12 cellular contexts compared by ENCODE assay signal in the genomic region with DNA sequence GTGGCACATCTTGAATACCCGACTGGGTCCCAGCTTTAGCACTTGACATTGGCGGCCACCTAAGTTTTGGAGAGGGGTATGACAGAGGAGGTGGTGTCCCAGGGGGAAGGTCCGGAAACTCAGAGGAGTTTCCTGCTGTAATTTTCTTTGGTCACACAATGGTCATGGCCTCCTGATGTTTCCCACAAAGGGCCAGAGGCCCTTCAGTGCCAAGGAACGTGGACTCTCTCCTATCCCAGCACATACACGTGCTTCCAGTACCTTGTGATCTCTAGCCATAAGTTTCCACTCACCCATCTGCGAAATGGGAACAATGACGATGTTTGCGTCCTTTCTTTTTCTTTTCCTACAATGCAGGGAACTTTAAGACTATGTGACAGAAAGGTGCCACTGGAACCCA. TPM values are rescaled to one million over a fixed set of nuclear protein-coding genes. Genes with fewer than 3 reads are reported as not detected.
DNase-seq lines count a peak whose midpoint lies in the region; ATAC-seq, FAIRE-seq and TF ChIP-seq lines count a peak whose summit lies in the region.
"Had no signal": no experiment of that assay in that cellular context is flagged by ENCODE, and none has a peak within 500 bp of the region (broad histone marks: within the 10 kb centered on the region; RNA-seq: fewer than 3 reads in every experiment).

No MANE protein-coding gene starts in this region.

- H3K9me3 Mint-ChIP-seq in CD4-positive, CD25-positive, alpha-beta regulatory T cell = no peaks in the 10 kb centered on the region

- no peak overlapping the region for H3K23ac ChIP-seq in H1 (ENCODE audit: insufficient read length)

- no peaks in the 10 kb centered on the region for H3K79me2 ChIP-seq in H1 (ENCODE audit: control insufficient read depth in 1 of 2, insufficient read depth in 2 of 2, low read length in 2 of 2)
- H3K79me2 ChIP-seq in parathyroid adenoma = peaks cover 4% of the 10 kb centered on the region
- H3K79me2 ChIP-seq in OCI-LY7 (ENCODE audit: insufficient read depth, low read depth, low read length) = no peaks in the 10 kb centered on the region

- no peaks in the 10 kb centered on the region for H3K23me2 ChIP-seq in H1 (ENCODE audit: low read depth, low read length)

- no peak for FAIRE-seq in H1 (lab: Jason Lieb, UNC)

- no peak overlapping the region for H4K91ac ChIP-seq in H1 (replicated peaks; ENCODE audit: insufficient read length, low read length)

- no peaks in the 10 kb centered on the region for H3K9me2 ChIP-seq in OCI-LY7 (ENCODE audit: insufficient read depth, low read length)

- H3K27ac ChIP-seq in CD4-positive, CD25-positive, alpha-beta regulatory T cell (ENCODE audit: insufficient read depth, low read length, poor library complexity, severe bottlenecking) = peak overlapping the region; percentile 95
- H3K27ac ChIP-seq in Peyer's patch (peak overlapping the region in 3 of 4 donors; percentile 33 to 73 (median 67)), H1 (ENCODE audit: low read depth, low read length) (no peak overlapping the region), parathyroid adenoma (peak overlapping the region; percentile 4), OCI-LY7 (ENCODE audit: low read depth, low read length, poor library complexity, severe bottlenecking) (no peak overlapping the region)

- H4K20me1 ChIP-seq in H1 (replicated peaks in 1 of 2; ENCODE audit: control insufficient read depth in 1 of 2, insufficient read depth in 2 of 2, low read length in 2 of 2) (peaks cover 0 to 6% of the 10 kb centered on the region in 2 experiments), OCI-LY7 (ENCODE audit: insufficient read depth, low read length) (no peaks in the 10 kb centered on the region)

- peaks cover 15 to 85% (median 64%) of the 10 kb centered on the region in 4 donors for H3K4me1 Mint-ChIP-seq in CD4-positive, CD25-positive, alpha-beta regulatory T cell

- H4K5ac ChIP-seq in H1 (ENCODE audit: insufficient read length, low read depth, low read length) = no peak overlapping the region

- 90% methylated on average over 8 of the region's 8 CpGs; no CpG with 5 or more reads in 1 of the 2 experiments for WGBS in H1 (ENCODE audit: extremely low coverage in 1 of 2, insufficient coverage in 1 of 2, insufficient read length in 1 of 2, insufficient replicate concordance in 2 of 2, low coverage in 1 of 2, low lambda C conversion rate in 2 of 2, missing lambda C conversion rate in 1 of 2), 2 experiments

- H3K14ac ChIP-seq in H1 (ENCODE audit: insufficient read length) = no peak overlapping the region

- BruUV-seq in OCI-LY7 (replicated peaks; lab: Mats Ljungman, UMichigan) = no TSS peak

- H3K4me2 ChIP-seq in H1 (ENCODE audit: insufficient read depth in 1 of 2, low read depth in 2 of 2, low read length in 2 of 2) (no peak overlapping the region; a peak in 1 of 4 replicates), parathyroid adenoma (ENCODE audit: low read length) (no peak overlapping the region), OCI-LY7 (ENCODE audit: low read length) (no peak overlapping the region)

- no peak for TF ChIP-seq RAD21 in H1 (IDR thresholded peaks at IDR 0.05 in 1 of 2, conservative IDR thresholded peaks at IDR 0.05 in 1 of 2; ENCODE audit: low read depth in 2 of 2, low read length in 2 of 2)

- no peak overlapping the region for H3K56ac ChIP-seq in H1 (replicated peaks; ENCODE audit: insufficient read length, low read depth, low read length)

- H3K9ac ChIP-seq in H1 (replicated peaks in 1 of 4; ENCODE audit: extremely low read depth in 1 of 4, low read depth in 3 of 4, low read length in 3 of 4) (no peak overlapping the region), parathyroid adenoma (no peak overlapping the region)

- H2BK120ac ChIP-seq in H1 (replicated peaks; ENCODE audit: low read depth, low read length) = no peak overlapping the region

- no peak overlapping the region for H2BK20ac ChIP-seq in H1 (ENCODE audit: low read length)

- H4K8ac ChIP-seq in H1 (ENCODE audit: extremely low read depth, insufficient read depth, low read length) = no peak overlapping the region

- H3K4me1 ChIP-seq in CD4-positive, CD25-positive, alpha-beta regulatory T cell (ENCODE audit: control insufficient read depth, insufficient read depth, low read length, poor library complexity, severe bottlenecking) = peaks cover 66% of the 10 kb centered on the region
- peaks cover 7 to 50% (median 21%) of the 10 kb centered on the region in 4 donors for H3K4me1 ChIP-seq in Peyer's patch
- peaks cover 9 to 20% (median 14%) of the 10 kb centered on the region in 4 experiments for H3K4me1 ChIP-seq in H1 (replicated peaks in 1 of 4; ENCODE audit: control insufficient read depth in 3 of 4, insufficient read depth in 4 of 4, low read length in 3 of 4)
- peaks cover 4% of the 10 kb centered on the region for H3K4me1 ChIP-seq in parathyroid adenoma
- no peaks in the 10 kb centered on the region for H3K4me1 ChIP-seq in OCI-LY7 (ENCODE audit: insufficient read depth, low read length, poor library complexity, severe bottlenecking)

- no peaks in the 10 kb centered on the region for H3K9me3 ChIP-seq in CD4-positive, CD25-positive, alpha-beta regulatory T cell (ENCODE audit: control insufficient read depth in 2 of 2, low read length in 2 of 2)
- H3K9me3 ChIP-seq in Peyer's patch = no peaks in the 10 kb centered on the region
- H3K9me3 ChIP-seq in H1 (ENCODE audit: insufficient read depth in 2 of 2, low read depth in 1 of 2, low read length in 1 of 2) = no peaks in the 10 kb centered on the region
- H3K9me3 ChIP-seq in parathyroid adenoma (ENCODE audit: control insufficient read depth, low read length) = no peaks in the 10 kb centered on the region
- H3K9me3 ChIP-seq in OCI-LY7 (ENCODE audit: low read length) = no peaks in the 10 kb centered on the region

- H2AFZ ChIP-seq in H1 (ENCODE audit: low read length) = no peak overlapping the region
- no peak overlapping the region for H2AFZ ChIP-seq in parathyroid adenoma
- H2AFZ ChIP-seq in OCI-LY7 (ENCODE audit: low read length) = no peak overlapping the region

- H3K18ac ChIP-seq in H1 (ENCODE audit: extremely low read depth, low read length) = no peak overlapping the region

- no peak overlapping the region for H2BK5ac ChIP-seq in H1 (ENCODE audit: low read depth, low read length)

- TF ChIP-seq EP300 in H1 (IDR thresholded peaks at IDR 0.05; ENCODE audit: borderline replicate concordance in 1 of 2, low read depth in 2 of 2, low read length in 2 of 2) = no peak

- H3K27me3 Mint-ChIP-seq in CD4-positive, CD25-positive, alpha-beta regulatory T cell = no peaks in the 10 kb centered on the region

- H3K4me3 ChIP-seq in CD4-positive, CD25-positive, alpha-beta regulatory T cell (ENCODE audit: low read depth, low read length) = peak overlapping the region; percentile 22
- H3K4me3 ChIP-seq in Peyer's patch (no peak overlapping the region), H1 (ENCODE audit: extremely low read depth in 1 of 4, insufficient read depth in 2 of 4, low read depth in 3 of 4, low read length in 4 of 4) (no peak overlapping the region), parathyroid adenoma (ENCODE audit: low read depth, low read length) (no peak overlapping the region), OCI-LY7 (ENCODE audit: low read depth, low read length, poor library complexity, severe bottlenecking) (no peak overlapping the region)

- no peaks in the 10 kb centered on the region for H3K27me3 ChIP-seq in CD4-positive, CD25-positive, alpha-beta regulatory T cell (ENCODE audit: control insufficient read depth, insufficient read depth, low read length)
- H3K27me3 ChIP-seq in Peyer's patch (no peaks in the 10 kb centered on the region), H1 (replicated peaks in 1 of 4; ENCODE audit: control insufficient read depth in 3 of 4, extremely low read depth in 1 of 4, insufficient read depth in 3 of 4, low read length in 3 of 4) (peaks cover 6 to 50% (median 42%) of the 10 kb centered on the region in 4 experiments), parathyroid adenoma (ENCODE audit: control insufficient read depth, insufficient read depth, low read length) (no peaks in the 10 kb centered on the region)

- intact Hi-C loops in OCI-LY7 (cut with micrococcal nuclease; ENCODE audit: unreplicated experiment) = no loop called here

- H3K79me1 ChIP-seq in H1 (ENCODE audit: low read depth, low read length) = no peaks in the 10 kb centered on the region

- POLR2A ChIA-PET in H1 (lab: Charles Lee; ENCODE audit: partially characterized antibody) (no interaction called here), OCI-LY7 (lab: Charles Lee) (interaction anchor here (0.6 kb wide), 1 partner anchor 10 kb away, joined by 3 read pairs; no protein-coding TSS in a partner anchor)

- no peak overlapping the region for H2BK15ac ChIP-seq in H1 (ENCODE audit: low read length)

- peak overlapping the region in 3 of 4 donors; percentile 20 to 85 (median 83) for H3K4me3 Mint-ChIP-seq in CD4-positive, CD25-positive, alpha-beta regulatory T cell

- H3K36me3 Mint-ChIP-seq in CD4-positive, CD25-positive, alpha-beta regulatory T cell = peaks cover 48% of the 10 kb centered on the region

- H3K4ac ChIP-seq in H1 (replicated peaks; ENCODE audit: insufficient read length, low read depth, low read length) = no peak overlapping the region

- 0 out of 2 replicates have a peak overlapping the region, but pooled peaks have one; percentile 77 for H2AK5ac ChIP-seq in H1 (ENCODE audit: low read depth, low read length)

- peak overlapping the region; percentile 99 for H2BK12ac ChIP-seq in H1 (ENCODE audit: low read depth, low read length)

- no peak for DNase-seq in CD4-positive, CD25-positive, alpha-beta regulatory T cell
- DNase-seq in Peyer's patch (no peak), H1 (ENCODE audit: low read depth in 1 of 2, low spot score in 2 of 2) (no peak), NCI-H1930 (lab: John Stamatoyannopoulos, UW) (no peak), OCI-LY7 (ENCODE audit: low spot score) (no peak)
- DNase-seq in stimulated activated CD4-positive, alpha-beta T cell treated with anti-CD3 and anti-CD28 coated beads, Interleukin-12 subunit alpha, Interleukin-12 subunit beta, amount 100 ng/mL, for 4 hours = no peak
- DNase-seq: activated CD4-positive, CD25-positive, alpha-beta regulatory T cell treated with anti-CD3 and anti-CD28 coated beads, Interleukin-2, amount 50 U/mL, for 72 hours; DMS153; foreskin melanocyte; NCI-H1092 treated with DMSO at 0.1 percent for 48 hours had no signal

- peaks cover 42% of the 10 kb centered on the region for H3K36me3 ChIP-seq in CD4-positive, CD25-positive, alpha-beta regulatory T cell (ENCODE audit: control insufficient read depth, insufficient read depth, low read length)
- H3K36me3 ChIP-seq in Peyer's patch (peaks cover 0 to 13% (median 0%) of the 10 kb centered on the region in 3 donors), H1 (ENCODE audit: control insufficient read depth in 2 of 4, insufficient read depth in 4 of 4, low read length in 3 of 4) (peaks cover 0 to 4% (median 0%) of the 10 kb centered on the region in 4 experiments; a peak in 1 of 8 replicates), parathyroid adenoma (ENCODE audit: control insufficient read depth, insufficient read depth, low read length) (no peaks in the 10 kb centered on the region), OCI-LY7 (ENCODE audit: insufficient read depth, low read length) (no peaks in the 10 kb centered on the region)

- TF ChIP-seq CTCF in Peyer's patch (IDR thresholded peaks at IDR 0.05) (no peak), H1 (IDR thresholded peaks at IDR 0.05; ENCODE audit: control extremely low read depth in 1 of 3, insufficient read depth in 1 of 3, low read depth in 1 of 3, low read length in 3 of 3) (no peak), parathyroid adenoma (IDR thresholded peaks at IDR 0.05) (no peak), OCI-LY7 (conservative IDR thresholded peaks at IDR 0.05; ENCODE audit: low read length) (no peak)

- no peak for ATAC-seq in CD4-positive, CD25-positive, alpha-beta regulatory T cell (ENCODE audit: low read depth in 2 of 2)
- ATAC-seq in GM21381 (IDR thresholded peaks at IDR 0.05; ENCODE audit: unreplicated experiment) = no peak

- peak overlapping the region; percentile 32 to 93 (median 92) for H3K27ac Mint-ChIP-seq in CD4-positive, CD25-positive, alpha-beta regulatory T cell

- no peak for TF ChIP-seq POLR2A in Peyer's patch (IDR thresholded peaks at IDR 0.05)
- no peak for TF ChIP-seq POLR2A in H1 (IDR thresholded peaks at IDR 0.05; ENCODE audit: control extremely low read depth in 1 of 2, low read depth in 2 of 2, low read length in 2 of 2)

- CTCF ChIA-PET in H1 (lab: Charles Lee; ENCODE audit: partially characterized antibody) = interaction anchor here (0.7 to 4.4 kb wide), 5 partner anchors 7 to 37 kb away, joined by 3 to 23 read pairs (median 5); no protein-coding TSS in a partner anchor
- CTCF ChIA-PET in OCI-LY7 (lab: Charles Lee; ENCODE audit: unreplicated experiment) = no interaction called here

RNA-seq across cellular contexts. Expression of a gene that starts 13.2 kb away (rescaled TPM):
- 278 TPM for total RNA-seq in CD4-positive, CD25-positive, alpha-beta regulatory T cell
- 100 to 1,000 TPM; 132 to 191 (median 150) TPM for polyA plus RNA-seq in CD4-positive, CD25-positive, alpha-beta regulatory T cell
- 100 to 1,000 TPM; 143 to 276 (median 202) TPM for total RNA-seq in Peyer's patch
- total RNA-seq in H1 (2021; fragmentation: NEBNext Ultra II Directional; extraction: Animal tissue kit (Norgen Biotek cat#: 25700)) = 9.2 and 9.4 TPM in 2 replicates
- 9.1 and 10.3 TPM in 2 replicates for polyA plus RNA-seq in H1 (2011; rRNA removed)
- polyA plus RNA-seq in H1 (2011; cell fraction: cytosol; rRNA removed) = 12.1 TPM
- 18.7 TPM for polyA plus RNA-seq in H1 (2011; cell fraction: nucleus; rRNA removed)
- 16.8 to 24.6 TPM (median 19.6 TPM) in 4 replicates for polyA plus RNA-seq in H1 (2012, experiment 1 of 2)
- 2.8 TPM for polyA plus RNA-seq in H1 (2012, experiment 2 of 2)
- polyA plus RNA-seq in H1 (2013, experiment 1 of 2) = 8.5 TPM
- polyA plus RNA-seq in H1 (2013, experiment 2 of 2) = 8.5 TPM
- polyA minus RNA-seq in H1 (2011; rRNA and poly(A)+ RNA removed) = 10.8 and 24.0 TPM in 2 replicates
- polyA minus RNA-seq in H1 (2011; cell fraction: cytosol; rRNA and poly(A)+ RNA removed) = 15.3 TPM
- 12.7 TPM for polyA minus RNA-seq in H1 (2011; cell fraction: nucleus; rRNA and poly(A)+ RNA removed)
- not detected in 2 replicates for total RNA-seq in OCI-LY7 (2014; rRNA removed; shearing (Covaris generic))
- total RNA-seq in OCI-LY7 (2022) = 0.52 TPM in 1 of 2 replicates, not detected in the other

Comparison
In these comparisons a context has a peak if more than half of its experiments do, and no peak if none do; other contexts are left out.
1. H3K27ac ChIP-seq: peak in CD4-positive, CD25-positive, alpha-beta regulatory T cell (single experiment), Peyer's patch (3 of 4) and parathyroid adenoma (single experiment); none in H1 (single experiment) and OCI-LY7 (single experiment).
2. RNA of a gene that starts 13.2 kb away (total RNA-seq): 278 TPM in CD4-positive, CD25-positive, alpha-beta regulatory T cell (single experiment) and 143 to 276 TPM in Peyer's patch; 9.2 to 9.4 TPM in H1 and 0.52 TPM in OCI-LY7; every median in the first group is over 10 times any median in the second.